Comparison of ENCODE assay signal across 8 cellular contexts in genomic region chr6:150813993-150814359, GRCh38. TPM values are rescaled to one million over a fixed set of nuclear protein-coding genes. Genes with fewer than 3 reads are reported as not detected.
DNase-seq lines count a peak whose midpoint lies in the region; ATAC-seq and TF ChIP-seq lines count a peak whose summit lies in the region.

No MANE protein-coding gene starts in this region.

- H3K9ac ChIP-seq in parathyroid adenoma = no peak overlapping the region

- no peak overlapping the region for H3K4me3 ChIP-seq in parathyroid adenoma (ENCODE audit: low read depth, low read length)

- ATAC-seq in GM18907 (IDR thresholded peaks at IDR 0.05; ENCODE audit: unreplicated experiment) (peak; percentile 72), HG02885 (IDR thresholded peaks at IDR 0.05; ENCODE audit: poor library complexity, unreplicated experiment) (peak; percentile 63)

- H2AFZ ChIP-seq in parathyroid adenoma = no peak overlapping the region

- no peak for TF ChIP-seq CTCF in parathyroid adenoma (IDR thresholded peaks at IDR 0.05)

- H3K27ac ChIP-seq in parathyroid adenoma = peak overlapping the region; percentile 55

- H3K79me2 ChIP-seq in parathyroid adenoma = peaks cover 3% of the 10 kb centered on the region

- H3K36me3 Mint-ChIP-seq in activated T-helper 1 cell treated with anti-CD3 and anti-CD28 coated beads, Interleukin-12 subunit alpha, Interleukin-12 subunit beta, Interleukin-2, Interleukin-4 antibody, amounts not matched to agents 30 ng/mL and 10 ng/mL and 1 ng/mL, durations not matched to agents 14 hours and 24 hours and 36 hours (ENCODE audit: low read depth) = no peaks in the 10 kb centered on the region

- peaks cover 9% of the 10 kb centered on the region for H3K4me1 Mint-ChIP-seq in activated T-helper 1 cell treated with anti-CD3 and anti-CD28 coated beads, Interleukin-12 subunit alpha, Interleukin-12 subunit beta, Interleukin-2, Interleukin-4 antibody, amounts not matched to agents 30 ng/mL and 10 ng/mL and 1 ng/mL, durations not matched to agents 14 hours and 24 hours and 36 hours (ENCODE audit: low read depth)

- H3K9me3 ChIP-seq in parathyroid adenoma (ENCODE audit: control insufficient read depth, low read length) = no peaks in the 10 kb centered on the region

- no peaks in the 10 kb centered on the region for H3K27me3 ChIP-seq in parathyroid adenoma (ENCODE audit: control insufficient read depth, insufficient read depth, low read length)

- H3K9me3 Mint-ChIP-seq in activated T-helper 1 cell treated with anti-CD3 and anti-CD28 coated beads, Interleukin-12 subunit alpha, Interleukin-12 subunit beta, Interleukin-2, Interleukin-4 antibody, amounts not matched to agents 30 ng/mL and 10 ng/mL and 1 ng/mL, durations not matched to agents 14 hours and 24 hours and 36 hours = no peaks in the 10 kb centered on the region

- H3K27ac Mint-ChIP-seq in activated T-helper 1 cell treated with anti-CD3 and anti-CD28 coated beads, Interleukin-12 subunit alpha, Interleukin-12 subunit beta, Interleukin-2, Interleukin-4 antibody, amounts not matched to agents 30 ng/mL and 10 ng/mL and 1 ng/mL, durations not matched to agents 14 hours and 24 hours and 36 hours = peak overlapping the region; percentile 33

- H3K27me3 Mint-ChIP-seq in activated T-helper 1 cell treated with anti-CD3 and anti-CD28 coated beads, Interleukin-12 subunit alpha, Interleukin-12 subunit beta, Interleukin-2, Interleukin-4 antibody, amounts not matched to agents 30 ng/mL and 10 ng/mL and 1 ng/mL, durations not matched to agents 14 hours and 24 hours and 36 hours (ENCODE audit: insufficient read depth) = peaks cover 8% of the 10 kb centered on the region

- intact Hi-C loops in activated T-helper 1 cell treated with anti-CD3 and anti-CD28 coated beads, Interleukin-12 subunit alpha, Interleukin-12 subunit beta, Interleukin-2, Interleukin-4 antibody, amounts not matched to agents 30 ng/mL and 10 ng/mL and 1 ng/mL, durations not matched to agents 14 hours and 24 hours and 36 hours (cut with micrococcal nuclease) = loop anchor here (2.0 to 10.0 kb wide), 4 partner anchors 51 to 979 kb away; partner anchors contain the start of gene MTHFD1L

- H3K4me1 ChIP-seq in parathyroid adenoma = peaks cover 4% of the 10 kb centered on the region

- H3K4me3 Mint-ChIP-seq in activated T-helper 1 cell treated with anti-CD3 and anti-CD28 coated beads, Interleukin-12 subunit alpha, Interleukin-12 subunit beta, Interleukin-2, Interleukin-4 antibody, amounts not matched to agents 30 ng/mL and 10 ng/mL and 1 ng/mL, durations not matched to agents 14 hours and 24 hours and 36 hours = no peak overlapping the region

- no peaks in the 10 kb centered on the region for H3K36me3 ChIP-seq in parathyroid adenoma (ENCODE audit: control insufficient read depth, insufficient read depth, low read length)

- H3K4me2 ChIP-seq in parathyroid adenoma (ENCODE audit: low read length) = no peak overlapping the region

- DNase-seq in activated T-helper 1 cell treated with anti-CD3 and anti-CD28 coated beads, Interleukin-12 subunit alpha, Interleukin-12 subunit beta, Interleukin-2, Interleukin-4 antibody, amounts not matched to agents 30 ng/mL and 10 ng/mL and 1 ng/mL, durations not matched to agents 14 hours and 24 hours and 36 hours (ENCODE audit: low spot score) = no peak
- no peak for DNase-seq in NCI-H128 (lab: John Stamatoyannopoulos, UW; ENCODE audit: unreplicated experiment)
- no peak for DNase-seq in NCI-H2081 treated with DMSO at 0.1 percent for 48 hours (lab: John Stamatoyannopoulos, UW)
- DNase-seq in H4 (ENCODE audit: low spot score) = no peak
- no peak for DNase-seq in NCI-H2171 treated with DMSO at 0.1 percent for 48 hours (lab: John Stamatoyannopoulos, UW)

RNA-seq across cellular contexts. Expression of gene MTHFD1L, which starts 51.5 kb away (rescaled TPM):
- 121 and 125 TPM in 2 replicates for total RNA-seq in activated T-helper 1 cell treated with anti-CD3 and anti-CD28 coated beads, Interleukin-12 subunit alpha, Interleukin-12 subunit beta, Interleukin-2, Interleukin-4 antibody, amounts not matched to agents 30 ng/mL and 10 ng/mL and 1 ng/mL, durations not matched to agents 14 hours and 24 hours and 36 hours
- 16.3 and 20.1 TPM in 2 replicates for total RNA-seq in H4 (2014; rRNA removed; shearing (Covaris generic))
